In the genomic region with DNA sequence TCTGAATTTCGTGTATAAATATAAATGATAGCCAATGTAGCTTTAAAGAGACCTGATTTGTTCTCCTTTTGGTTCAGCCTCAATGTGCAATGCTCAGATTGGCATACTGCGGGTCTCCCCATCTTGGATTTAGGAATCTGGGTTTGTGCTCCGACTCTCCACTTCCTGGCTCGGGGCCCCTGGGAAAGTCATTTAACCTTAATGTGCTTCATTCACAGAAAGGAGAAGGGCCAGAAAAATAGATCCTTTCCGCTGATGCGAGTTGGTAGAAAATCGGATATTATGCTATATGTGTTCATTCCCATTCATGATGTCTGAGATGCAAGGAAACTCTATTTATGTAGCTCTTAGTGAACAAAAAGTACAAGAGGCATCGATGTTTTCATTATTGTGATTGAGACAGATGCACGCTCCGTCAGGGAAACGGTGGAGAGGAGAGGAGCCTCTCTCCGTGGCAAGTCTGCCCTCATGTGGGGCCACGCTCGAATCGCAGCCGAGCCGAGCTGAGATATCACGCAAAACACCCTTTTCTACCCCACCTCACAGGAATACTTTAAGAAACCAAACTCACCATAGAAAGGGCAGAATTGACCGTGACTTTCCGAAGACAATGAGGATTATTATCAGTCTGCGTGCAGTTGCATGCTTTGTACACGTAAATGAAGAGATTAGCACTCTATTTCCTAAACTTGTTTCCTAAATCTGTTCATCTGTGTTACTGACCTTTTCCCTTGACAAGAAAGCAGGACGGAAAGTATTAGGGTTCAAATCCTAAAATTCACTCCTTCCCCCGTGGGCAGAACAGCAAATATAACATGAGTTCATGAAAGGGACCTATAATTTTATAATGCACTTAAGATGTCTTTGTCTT, we compare ENCODE assay signal across 8 cellular contexts.
DNase-seq lines count a peak whose midpoint lies in the region; ATAC-seq and TF ChIP-seq lines count a peak whose summit lies in the region.

No MANE protein-coding gene starts in this region.

- ATAC-seq in HG02798 (IDR thresholded peaks at IDR 0.05; ENCODE audit: poor library complexity, unreplicated experiment), result peak; percentile 89

- intact Hi-C loops in head of caudate nucleus (cut with DNase I), result no loop called here
- intact Hi-C loops in posterior cingulate gyrus (cut with DNase I), result loop anchor here (5.0 kb wide), 2 partner anchors 329 to 434 kb away; no protein-coding TSS in a partner anchor

- peak; percentile 67 for TF ChIP-seq CTCF in AG09319 (IDR thresholded peaks at IDR 0.05; ENCODE audit: low read depth, low read length)
- TF ChIP-seq CTCF in GM13976 (IDR thresholded peaks at IDR 0.05; ENCODE audit: borderline replicate concordance, control extremely low read depth, extremely low read depth, insufficient read depth, missing control alignments), result peak; percentile 83

- peak; percentile 3 for DNase-seq in AG09319 (ENCODE audit: extremely low read depth, low read depth)
- DNase-seq in GM13976 (ENCODE audit: low spot score), result peak; percentile 34
- DNase-seq in NCI-H1930 (lab: John Stamatoyannopoulos, UW), result peak; percentile 31 to 37
- peak; percentile 59 for DNase-seq in activated CD8-positive, alpha-beta memory T cell treated with anti-CD3 and anti-CD28 coated beads for 24 hours
- DNase-seq in head of caudate nucleus, result peak; percentile 59 to 87 (median 76)
- DNase-seq in posterior cingulate gyrus, result peak; percentile 52 to 97 (median 76)
- DNase-seq in SIG-M5 treated with dmso at 0.1 percent for 504 hours (lab: John Stamatoyannopoulos, UW; ENCODE audit: unreplicated experiment), result no peak

- in situ Hi-C loops in GM13976 (cut with MboI; ENCODE audit: low sequenced_read_pairs, unreplicated experiment), result no loop called here
